In genomic region chr2:8633735-8634313, GRCh38 we compare ENCODE assay signal across 9 cellular contexts. TPM values are rescaled to one million over a fixed set of nuclear protein-coding genes. Genes with fewer than 3 reads are reported as not detected.
DNase-seq lines count a peak whose midpoint lies in the region; ATAC-seq and TF ChIP-seq lines count a peak whose summit lies in the region.
"Had no signal": no experiment of that assay in that cellular context is flagged by ENCODE, and none has a peak within 500 bp of the region (broad histone marks: within the 10 kb centered on the region; RNA-seq: fewer than 3 reads in every experiment).

No MANE protein-coding gene starts in this region.

- peaks cover 40% of the 10 kb centered on the region for H3K4me1 ChIP-seq in mesenchymal stem cell (ENCODE audit: control insufficient read depth, insufficient read depth, low read depth, low read length)

- H3K36me3 Mint-ChIP-seq in HFFc6 (ENCODE audit: low read depth) = no peaks in the 10 kb centered on the region
- no peaks in the 10 kb centered on the region for H3K36me3 Mint-ChIP-seq in brain

- H2BK5ac ChIP-seq in mesenchymal stem cell (ENCODE audit: low read depth, low read length, poor library complexity, severe bottlenecking) = no peak overlapping the region

- H4K91ac ChIP-seq in mesenchymal stem cell (ENCODE audit: low read length) = peak overlapping the region; percentile 23

- no peak overlapping the region for H3K4ac ChIP-seq in mesenchymal stem cell (ENCODE audit: low read depth in 1 of 2, low read length in 2 of 2)

- TF ChIP-seq CTCF in HFFc6 (IDR thresholded peaks at IDR 0.05) (no peak), brain (conservative IDR thresholded peaks at IDR 0.05) (no peak)

- H3K9me3 ChIP-seq in mesenchymal stem cell (ENCODE audit: control insufficient read depth, low read length) = no peaks in the 10 kb centered on the region

- peaks cover 0 to 25% of the 10 kb centered on the region in 2 experiments for H3K27me3 ChIP-seq in mesenchymal stem cell (ENCODE audit: control insufficient read depth in 1 of 2, insufficient read depth in 1 of 2, low read length in 2 of 2)

- no peaks in the 10 kb centered on the region for H3K79me1 ChIP-seq in mesenchymal stem cell (replicated peaks; ENCODE audit: low read length, poor library complexity, severe bottlenecking)

- H3K18ac ChIP-seq in mesenchymal stem cell (ENCODE audit: low read depth in 1 of 2, low read length in 2 of 2) = peak overlapping the region in 1 of 2 experiments; percentile 49

- no peaks in the 10 kb centered on the region for H3K36me3 ChIP-seq in mesenchymal stem cell (ENCODE audit: control insufficient read depth in 1 of 2, insufficient read depth in 2 of 2, low read depth in 1 of 2, low read length in 2 of 2)

- H3K4me2 ChIP-seq in mesenchymal stem cell (ENCODE audit: low read length, poor library complexity, severe bottlenecking) = no peak overlapping the region

- no peaks in the 10 kb centered on the region; the same call in none of the 2 replicates for H3K27me3 Mint-ChIP-seq in HFFc6 (ENCODE audit: insufficient read depth)
- H3K27me3 Mint-ChIP-seq in brain = peaks cover 8% of the 10 kb centered on the region

- H3K23ac ChIP-seq in mesenchymal stem cell (ENCODE audit: low read length in 2 of 2) = no peak overlapping the region

- H2BK12ac ChIP-seq in mesenchymal stem cell (ENCODE audit: low read length in 2 of 2) = peak overlapping the region in 1 of 2 experiments; percentile 70

- H2BK15ac ChIP-seq in mesenchymal stem cell (ENCODE audit: low read depth, poor library complexity, severe bottlenecking) = peak overlapping the region; percentile 28

- H3K27ac ChIP-seq in mesenchymal stem cell (ENCODE audit: low read length, poor library complexity, severe bottlenecking) = peak overlapping the region; percentile 27

- no peak for ATAC-seq in HG02759 (IDR thresholded peaks at IDR 0.05; ENCODE audit: unreplicated experiment)

- WGBS in mesenchymal stem cell = 54% methylated on average over 14 of the region's 14 CpGs

- H3K27ac Mint-ChIP-seq in HFFc6 (peak overlapping the region; percentile 90), brain (peak overlapping the region; percentile 0 to 86 (median 10))

- DNase-seq in AG08395 (ENCODE audit: low spot score) = peak; percentile 76
- peak; percentile 75 for DNase-seq in HFFc6
- DNase-seq in mesenchymal stem cell = peak; percentile 67
- no peak for DNase-seq in epidermal melanocyte (ENCODE audit: insufficient read length, low spot score)
- DNase-seq in mesenteric fat pad (ENCODE audit: low spot score) = no peak
- DNase-seq in NCI-H2107 treated with DMSO at 0.1 percent for 48 hours (lab: John Stamatoyannopoulos, UW; ENCODE audit: unreplicated experiment) = no peak
- DNase-seq: NCI-H2227 treated with DMSO at 0.1 percent for 48 hours had no signal

- peak overlapping the region in 1 of 2 experiments; percentile 53 for H3K14ac ChIP-seq in mesenchymal stem cell (ENCODE audit: low read length in 2 of 2)

- H3K9ac ChIP-seq in mesenchymal stem cell (ENCODE audit: low read length) = no peak overlapping the region

- no peak overlapping the region for H3K4me3 ChIP-seq in mesenchymal stem cell (ENCODE audit: insufficient read depth in 1 of 2, low read depth in 1 of 2, low read length in 2 of 2)

- H3K4me3 Mint-ChIP-seq in HFFc6 (peak overlapping the region; percentile 74), brain (no peak overlapping the region)

- H3K9me3 Mint-ChIP-seq in HFFc6 (no peaks in the 10 kb centered on the region), brain (no peaks in the 10 kb centered on the region)

- no peak overlapping the region for H2AFZ ChIP-seq in mesenchymal stem cell (ENCODE audit: low read depth, low read length)

- H2AK5ac ChIP-seq in mesenchymal stem cell (ENCODE audit: low read length, severe bottlenecking) = no peak overlapping the region

- H2BK120ac ChIP-seq in mesenchymal stem cell (ENCODE audit: low read depth, low read length) = no peak overlapping the region

- peaks cover 42% of the 10 kb centered on the region for H3K4me1 Mint-ChIP-seq in HFFc6 (ENCODE audit: low read depth)
- H3K4me1 Mint-ChIP-seq in brain = peaks cover 44% of the 10 kb centered on the region

- H4K8ac ChIP-seq in mesenchymal stem cell (ENCODE audit: low read length) = peak overlapping the region; percentile 28

RNA-seq across cellular contexts. Expression of gene ID2, which starts 48.0 kb away (rescaled TPM):
- 10 to 100 TPM; 81.3 to 97.1 (median 88.1) TPM for total RNA-seq in HFFc6 (2021; fragmentation: NEBNext Ultra II Directional; extraction: Animal tissue kit (Norgen Biotek cat#: 25700))
- 145 TPM for polyA plus RNA-seq in brain (ENCODE audit: insufficient read depth, low read depth, low replicate concordance)
- 53.9 TPM for polyA plus RNA-seq in mesenchymal stem cell (2013, experiment 1 of 2)
- polyA plus RNA-seq in mesenchymal stem cell (2013, experiment 2 of 2) = 55.7 TPM
- 169 TPM for total RNA-seq in mesenteric fat pad

Comparison
In these comparisons a context has a peak if more than half of its experiments do, and no peak if none do; other contexts are left out.
1. DNase-seq: peak in AG08395 (single experiment), HFFc6 (single experiment) and mesenchymal stem cell (single experiment); none in epidermal melanocyte (single experiment), mesenteric fat pad (single experiment) and NCI-H2107 treated with DMSO at 0.1 percent for 48 hours (single experiment).